In the genomic region with DNA sequence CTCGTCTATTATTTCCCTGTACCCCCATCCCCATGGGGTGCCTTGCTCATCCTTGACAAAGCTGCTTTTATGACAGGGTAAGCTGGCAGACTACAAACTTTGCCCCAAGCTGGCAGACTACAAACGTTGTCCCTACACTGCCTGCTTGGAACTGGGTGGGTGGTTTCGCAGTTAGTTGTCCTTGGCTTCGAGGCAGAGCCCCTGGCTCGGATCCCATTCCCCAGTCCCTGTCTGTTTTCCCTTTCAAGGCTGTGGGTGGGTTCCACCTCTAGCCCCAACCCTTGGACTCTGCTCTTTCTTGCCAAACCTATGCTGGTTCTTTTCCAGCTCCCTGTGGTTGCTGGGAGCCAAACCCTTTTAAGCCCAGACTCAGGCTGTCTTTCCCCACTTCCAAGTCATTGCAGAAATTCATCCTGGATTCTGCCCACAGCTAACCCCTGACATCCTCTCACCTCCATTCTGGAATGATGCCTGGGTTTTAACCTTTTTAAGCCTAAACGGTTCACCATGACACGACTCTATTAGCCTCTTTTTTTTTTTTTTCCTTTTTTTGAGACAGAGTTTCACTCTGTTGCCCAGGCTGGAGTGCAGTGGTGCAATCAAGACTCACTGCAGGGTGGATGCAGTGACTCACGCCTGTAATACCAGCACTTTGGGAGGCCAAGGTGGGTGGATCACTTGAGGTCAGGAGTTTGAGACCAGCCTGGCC, we compare ENCODE assay signal across 1 cellular context.
TF ChIP-seq lines count a peak whose summit lies in the region.

No MANE protein-coding gene starts in this region.

TF ChIP-seq in HEK293T, 16 proteins besides CTCF, POLR2A, EP300 and RAD21 (continued from another document):
- TF ChIP-seq, protein P1, sequence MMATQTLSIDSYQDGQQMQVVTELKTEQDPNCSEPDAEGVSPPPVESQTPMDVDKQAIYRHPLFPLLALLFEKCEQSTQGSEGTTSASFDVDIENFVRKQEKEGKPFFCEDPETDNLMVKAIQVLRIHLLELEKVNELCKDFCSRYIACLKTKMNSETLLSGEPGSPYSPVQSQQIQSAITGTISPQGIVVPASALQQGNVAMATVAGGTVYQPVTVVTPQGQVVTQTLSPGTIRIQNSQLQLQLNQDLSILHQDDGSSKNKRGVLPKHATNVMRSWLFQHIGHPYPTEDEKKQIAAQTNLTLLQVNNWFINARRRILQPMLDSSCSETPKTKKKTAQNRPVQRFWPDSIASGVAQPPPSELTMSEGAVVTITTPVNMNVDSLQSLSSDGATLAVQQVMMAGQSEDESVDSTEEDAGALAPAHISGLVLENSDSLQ (IDR thresholded peaks at IDR 0.05), result no peak
- TF ChIP-seq NFRKB (IDR thresholded peaks at IDR 0.05) (no peak), ELF4 (IDR thresholded peaks at IDR 0.05) (no peak), SP1 (IDR thresholded peaks at IDR 0.05) (no peak), L3MBTL2 (conservative IDR thresholded peaks at IDR 0.05) (no peak)
